Comparison of ENCODE assay signal across 9 cellular contexts in genomic region chr17:48374650-48375230, GRCh38. TPM values are rescaled to one million over a fixed set of nuclear protein-coding genes. Genes with fewer than 3 reads are reported as not detected.
DNase-seq lines count a peak whose midpoint lies in the region; ATAC-seq, FAIRE-seq and TF ChIP-seq lines count a peak whose summit lies in the region.
"Had no signal": no experiment of that assay in that cellular context is flagged by ENCODE, and none has a peak within 500 bp of the region (broad histone marks: within the 10 kb centered on the region; RNA-seq: fewer than 3 reads in every experiment).

No MANE protein-coding gene starts in this region.

- H3K4me3 Mint-ChIP-seq in stimulated activated memory B cell treated with anti-CD40 and anti-IgM and Interleukin-4, amounts not matched to agents 10 μg/mL and 1 μg/mL and 100 μg/mL, for 72 hours = no peak overlapping the region
- H3K4me3 Mint-ChIP-seq: T-helper 1 cell treated with Interleukin-12 subunit alpha and Interleukin-12 subunit beta and Interleukin-4 antibody, amounts not matched to agents 30 μg/mL and 1 μg/mL, for 36 hours had no signal

- H3K4me1 ChIP-seq in RWPE2 (ENCODE audit: insufficient read depth, poor library complexity, severe bottlenecking) = no peaks in the 10 kb centered on the region
- no peaks in the 10 kb centered on the region for H3K4me1 ChIP-seq in colonic mucosa
- H3K4me1 ChIP-seq in psoas muscle = no peaks in the 10 kb centered on the region

- POLR2A ChIA-PET in HEK293T (lab: Yijun Ruan, JAX) = no interaction called here

- H3K27ac ChIP-seq in RWPE2 (ENCODE audit: poor library complexity, severe bottlenecking) (no peak overlapping the region), colonic mucosa (no peak overlapping the region), psoas muscle (no peak overlapping the region)

- intact Hi-C loops in colonic mucosa (cut with DNase I) (loop anchor here (10.0 kb wide), 2 partner anchors 160 to 220 kb away; no protein-coding TSS in a partner anchor), psoas muscle (cut with DNase I) (loop anchor here in 1 of 2 donors (5.0 to 10.0 kb wide), 2 partner anchors 112 to 160 kb away; no protein-coding TSS in a partner anchor)

- no peak for DNase-seq in D721Med (ENCODE audit: insufficient read length, low spot score)
- peak; percentile 73 for DNase-seq in HEK293T (ENCODE audit: extremely low spot score)
- no peak for DNase-seq in RWPE2 (ENCODE audit: low spot score)
- DNase-seq in colonic mucosa = peak; percentile 66
- DNase-seq in psoas muscle = no peak

- H3K36me3 ChIP-seq in RWPE2 (ENCODE audit: low read depth) = no peaks in the 10 kb centered on the region
- H3K36me3 ChIP-seq in colonic mucosa = no peaks in the 10 kb centered on the region
- H3K36me3 ChIP-seq in psoas muscle (ENCODE audit: insufficient read depth in 1 of 2, low read depth in 1 of 2) = no peaks in the 10 kb centered on the region

- CTCF ChIA-PET in HEK293T (lab: Yijun Ruan, JAX) = interaction anchor here (0.6 to 1.6 kb wide), 8 partner anchors 11 to 224 kb away, joined by 3 to 5 read pairs (median 3); partner anchors contain the start of gene HOXB5

- H3K36me3 Mint-ChIP-seq in stimulated activated memory B cell treated with anti-CD40 and anti-IgM and Interleukin-4, amounts not matched to agents 10 μg/mL and 1 μg/mL and 100 μg/mL, for 72 hours = no peaks in the 10 kb centered on the region

- ATAC-seq in RWPE2 (ENCODE audit: low read depth) = peak; percentile 64; the same call in 2 of the 3 replicates
- peak in 3 of 4 donors; percentile 60 to 67 (median 63) for ATAC-seq in psoas muscle
- no peak for ATAC-seq in HG02571 (IDR thresholded peaks at IDR 0.05; ENCODE audit: unreplicated experiment)
- ATAC-seq in HG02588 (IDR thresholded peaks at IDR 0.05; ENCODE audit: unreplicated experiment) = no peak
- ATAC-seq in stimulated activated memory B cell treated with anti-CD40 and anti-IgM and Interleukin-4, amounts not matched to agents 10 μg/mL and 1 μg/mL and 100 μg/mL, for 72 hours = no peak

- peaks cover 5% of the 10 kb centered on the region for H3K4me1 Mint-ChIP-seq in stimulated activated memory B cell treated with anti-CD40 and anti-IgM and Interleukin-4, amounts not matched to agents 10 μg/mL and 1 μg/mL and 100 μg/mL, for 72 hours

- H3K9me3 Mint-ChIP-seq in stimulated activated memory B cell treated with anti-CD40 and anti-IgM and Interleukin-4, amounts not matched to agents 10 μg/mL and 1 μg/mL and 100 μg/mL, for 72 hours = no peaks in the 10 kb centered on the region
- H3K9me3 Mint-ChIP-seq: T-helper 1 cell treated with Interleukin-12 subunit alpha and Interleukin-12 subunit beta and Interleukin-4 antibody, amounts not matched to agents 30 μg/mL and 1 μg/mL, for 36 hours had no signal

- no peak overlapping the region for H3K9ac ChIP-seq in colonic mucosa (ENCODE audit: low read depth in 2 of 2, low read length in 2 of 2)

- H3K4me3 ChIP-seq in RWPE2 (ENCODE audit: severe bottlenecking) = no peak overlapping the region
- no peak overlapping the region for H3K4me3 ChIP-seq in colonic mucosa
- H3K4me3 ChIP-seq in psoas muscle = no peak overlapping the region

- no peak for FAIRE-seq in D721Med (lab: Jason Lieb, UNC)

- H3K27me3 Mint-ChIP-seq in stimulated activated memory B cell treated with anti-CD40 and anti-IgM and Interleukin-4, amounts not matched to agents 10 μg/mL and 1 μg/mL and 100 μg/mL, for 72 hours = peaks cover 10% of the 10 kb centered on the region

- H3K27me3 ChIP-seq in RWPE2 (ENCODE audit: insufficient read depth, poor library complexity, severe bottlenecking) = no peaks in the 10 kb centered on the region
- no peaks in the 10 kb centered on the region for H3K27me3 ChIP-seq in colonic mucosa
- H3K27me3 ChIP-seq in psoas muscle (ENCODE audit: insufficient read depth in 3 of 3, low read length in 2 of 3) = peaks cover 4 to 14% (median 9%) of the 10 kb centered on the region in 3 donors

- no peak overlapping the region for H3K27ac Mint-ChIP-seq in stimulated activated memory B cell treated with anti-CD40 and anti-IgM and Interleukin-4, amounts not matched to agents 10 μg/mL and 1 μg/mL and 100 μg/mL, for 72 hours
- H3K27ac Mint-ChIP-seq: T-helper 1 cell treated with Interleukin-12 subunit alpha and Interleukin-12 subunit beta and Interleukin-4 antibody, amounts not matched to agents 30 μg/mL and 1 μg/mL, for 36 hours had no signal

- 70 to 82% (median 73%) methylated on average over 1 of the region's 1 CpG for WGBS in psoas muscle, 3 donors

- TF ChIP-seq CTCF in D721Med (IDR thresholded peaks at IDR 0.05; ENCODE audit: insufficient read depth, missing control alignments) (peak; percentile 80), RWPE2 (IDR thresholded peaks at IDR 0.05; ENCODE audit: poor library complexity, severe bottlenecking) (peak; percentile 46), colonic mucosa (IDR thresholded peaks at IDR 0.05) (peak; percentile 83), psoas muscle (IDR thresholded peaks at IDR 0.05) (peak; percentile 74)

- H3K9me3 ChIP-seq in RWPE2 (ENCODE audit: severe bottlenecking) = no peaks in the 10 kb centered on the region
- H3K9me3 ChIP-seq in colonic mucosa = no peaks in the 10 kb centered on the region
- H3K9me3 ChIP-seq in psoas muscle = no peaks in the 10 kb centered on the region

TF ChIP-seq in HEK293T, 16 proteins besides CTCF, POLR2A, EP300 and RAD21:
- TF ChIP-seq LEF1 (IDR thresholded peaks at IDR 0.05; ENCODE audit: borderline replicate concordance) = no peak
- no peak for TF ChIP-seq FOXM1 (IDR thresholded peaks at IDR 0.05; ENCODE audit: borderline replicate concordance)
- no peak for TF ChIP-seq SP1 (IDR thresholded peaks at IDR 0.05)
- TF ChIP-seq HDGF (IDR thresholded peaks at IDR 0.05; ENCODE audit: borderline replicate concordance) = no peak

RNA-seq across cellular contexts. Expression of gene SKAP1, which starts 55.3 kb away (rescaled TPM):
- total RNA-seq in colonic mucosa (1 to 10 TPM; 1.2 to 2.1 TPM), psoas muscle (1 to 10 TPM in 1 of 4 donors, under 1 TPM in 2, not detected in 1; 0.42 to 1.0 (median 0.44) TPM)
- under 1 TPM in 2 of 3 donors, not detected in 1; 0.09 to 0.12 TPM for polyA plus RNA-seq in psoas muscle

Comparison
In these comparisons a context has a peak if more than half of its experiments do, and no peak if none do; other contexts are left out.
1. DNase-seq: peak in HEK293T (single experiment) and colonic mucosa (single experiment); none in D721Med (single experiment), RWPE2 (single experiment) and psoas muscle (0 of 2).
2. ATAC-seq: peak in RWPE2 (single experiment) and psoas muscle (3 of 4); none in HG02571 (single experiment), HG02588 (single experiment) and stimulated activated memory B cell treated with anti-CD40 and anti-IgM and Interleukin-4, amounts not matched to agents 10 μg/mL and 1 μg/mL and 100 μg/mL, for 72 hours (single experiment).
3. Peak in every context shown above with its lines, with median percentiles within 50 percentile points of each other: CTCF ChIP-seq.